Comparison of ENCODE assay signal across 16 cellular contexts in genomic region chr17:63314766-63315165, GRCh38.
DNase-seq lines count a peak whose midpoint lies in the region; ATAC-seq and TF ChIP-seq lines count a peak whose summit lies in the region.
"Had no signal": no experiment of that assay in that cellular context is flagged by ENCODE, and none has a peak within 500 bp of the region (broad histone marks: within the 10 kb centered on the region; RNA-seq: fewer than 3 reads in every experiment).

No MANE protein-coding gene starts in this region.

- H3K9me3 ChIP-seq in BLaER1: peaks cover 15% of the 10 kb centered on the region

- no peak overlapping the region for H3K4me3 ChIP-seq in BLaER1
- H3K4me3 ChIP-seq in kidney epithelial cell (ENCODE audit: low read depth, low read length): no peak overlapping the region
- H3K4me3 ChIP-seq: BLaER1 treated with 17β-estradiol and CSF1 and Interleukin-3, amounts not matched to agents 10 nM and 100 nM had no signal

- no peak overlapping the region for H3K27ac ChIP-seq in BLaER1
- H3K27ac ChIP-seq: BLaER1 treated with 17β-estradiol and CSF1 and Interleukin-3, amounts not matched to agents 10 nM and 100 nM had no signal

- peaks cover 26% of the 10 kb centered on the region for H3K4me1 ChIP-seq in BLaER1

- peak overlapping the region; percentile 19; the same call in 1 of the 2 replicates for H3K4me2 ChIP-seq in BLaER1

- no peak overlapping the region for H3K9ac ChIP-seq in BLaER1
- H3K9ac ChIP-seq: BLaER1 treated with 17β-estradiol and CSF1 and Interleukin-3, amounts not matched to agents 10 nM and 100 nM had no signal

- H4K20me1 ChIP-seq in BLaER1: no peaks in the 10 kb centered on the region
- H4K20me1 ChIP-seq: BLaER1 treated with 17β-estradiol and CSF1 and Interleukin-3, amounts not matched to agents 10 nM and 100 nM had no signal

- peaks cover 33% of the 10 kb centered on the region for H3K36me3 ChIP-seq in BLaER1
- no peaks in the 10 kb centered on the region for H3K36me3 ChIP-seq in kidney epithelial cell (ENCODE audit: control insufficient read depth, insufficient read depth, low read length)

- H3K27me3 ChIP-seq in BLaER1 (no peaks in the 10 kb centered on the region), kidney epithelial cell (ENCODE audit: control insufficient read depth, insufficient read depth, low read length) (no peaks in the 10 kb centered on the region)
- H3K27me3 ChIP-seq: BLaER1 treated with 17β-estradiol and CSF1 and Interleukin-3, amounts not matched to agents 10 nM and 100 nM had no signal

- DNase-seq in NCI-H526 treated with DMSO at 0.1 percent for 48 hours (lab: John Stamatoyannopoulos, UW) (peak; percentile 77), kidney epithelial cell (ENCODE audit: low read depth) (peak; percentile 4), renal cortical epithelial cell (ENCODE audit: low read depth) (peak; percentile 8), NCI-H446 (lab: John Stamatoyannopoulos, UW) (no peak), SKM-1 (lab: John Stamatoyannopoulos, UW; ENCODE audit: unreplicated experiment) (no peak), cerebellar cortex (ENCODE audit: low spot score) (no peak)
- DNase-seq: 8988T; Calu3; CD8-positive, alpha-beta T cell; DMS79 treated with DMSO at 0.1 percent for 48 hours; GF-D8; GOT3; H9 had no signal

- no peak for ATAC-seq in HG02938 (IDR thresholded peaks at IDR 0.05; ENCODE audit: unreplicated experiment)
- ATAC-seq: CD8-positive, alpha-beta T cell had no signal

- no peak for TF ChIP-seq CTCF in kidney epithelial cell (IDR thresholded peaks at IDR 0.05; ENCODE audit: insufficient read depth, low read length, poor library complexity, severe bottlenecking)

Comparison
In these comparisons a context has a peak if more than half of its experiments do, and no peak if none do; other contexts are left out.
1. DNase-seq: peak in NCI-H526 treated with DMSO at 0.1 percent for 48 hours (single experiment), kidney epithelial cell (single experiment) and renal cortical epithelial cell (single experiment); none in NCI-H446 (0 of 2), SKM-1 (single experiment) and cerebellar cortex (single experiment).